In genomic region chr1:118081387-118081786, GRCh38 we compare ENCODE assay signal across 1 cellular context.
TF ChIP-seq lines count a peak whose summit lies in the region.

No MANE protein-coding gene starts in this region.

TF ChIP-seq in GM23338, 12 proteins besides CTCF, POLR2A, EP300 and RAD21 (continued from another document):
- no peak for TF ChIP-seq CREB1 (CRISPR knock-in tag; IDR thresholded peaks at IDR 0.05; ENCODE audit: low read depth)
- TF ChIP-seq POLR2AphosphoS5 (IDR thresholded peaks at IDR 0.05; ENCODE audit: low read depth): no peak
- TF ChIP-seq, protein P1, sequence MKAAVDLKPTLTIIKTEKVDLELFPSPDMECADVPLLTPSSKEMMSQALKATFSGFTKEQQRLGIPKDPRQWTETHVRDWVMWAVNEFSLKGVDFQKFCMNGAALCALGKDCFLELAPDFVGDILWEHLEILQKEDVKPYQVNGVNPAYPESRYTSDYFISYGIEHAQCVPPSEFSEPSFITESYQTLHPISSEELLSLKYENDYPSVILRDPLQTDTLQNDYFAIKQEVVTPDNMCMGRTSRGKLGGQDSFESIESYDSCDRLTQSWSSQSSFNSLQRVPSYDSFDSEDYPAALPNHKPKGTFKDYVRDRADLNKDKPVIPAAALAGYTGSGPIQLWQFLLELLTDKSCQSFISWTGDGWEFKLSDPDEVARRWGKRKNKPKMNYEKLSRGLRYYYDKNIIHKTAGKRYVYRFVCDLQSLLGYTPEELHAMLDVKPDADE (IDR thresholded peaks at IDR 0.05): no peak
- TF ChIP-seq JUNB (IDR thresholded peaks at IDR 0.05; ENCODE audit: unreplicated experiment): no peak
- no peak for TF ChIP-seq STAT1 (IDR thresholded peaks at IDR 0.05; ENCODE audit: unreplicated experiment)
- TF ChIP-seq ZNF331 (CRISPR knock-in tag; IDR thresholded peaks at IDR 0.05; ENCODE audit: low read depth): no peak
